In genomic region chr20:50191065-50191565, GRCh38 we compare ENCODE assay signal across 8 cellular contexts. TPM values are rescaled to one million over a fixed set of nuclear protein-coding genes. Genes with fewer than 3 reads are reported as not detected.
DNase-seq lines count a peak whose midpoint lies in the region; ATAC-seq and FAIRE-seq lines count a peak whose summit lies in the region.

No MANE protein-coding gene starts in this region.

- ATAC-seq in HG03354 (IDR thresholded peaks at IDR 0.05; ENCODE audit: poor library complexity, severe bottlenecking, unreplicated experiment), result peak; percentile 26

- DNase-seq in NCI-H1092 treated with DMSO at 0.1 percent for 48 hours (lab: John Stamatoyannopoulos, UW), result peak; percentile 28
- DNase-seq in NCI-H1092 (lab: John Stamatoyannopoulos, UW), result no peak
- peak; percentile 69 for DNase-seq in SW480 (ENCODE audit: low spot score)
- DNase-seq in activated naive CD8-positive, alpha-beta T cell treated with anti-CD3 and anti-CD28 coated beads, Interleukin-2, amount 50 U/mL, for 16 hours (ENCODE audit: low read depth, low spot score), result peak; percentile 30
- DNase-seq in hepatic stellate cell (ENCODE audit: low spot score), result peak; percentile 47
- peak; percentile 66 for DNase-seq in small intestine
- DNase-seq in NCI-H1930 (lab: John Stamatoyannopoulos, UW), result no peak

- H3K27me3 ChIP-seq in small intestine (ENCODE audit: control insufficient read depth in 2 of 2, insufficient read depth in 2 of 2, low read length in 2 of 2), result no peaks in the 10 kb centered on the region

- H3K9me3 ChIP-seq in small intestine (ENCODE audit: control insufficient read depth, low read depth), result no peaks in the 10 kb centered on the region

- WGBS in small intestine, 3 donors, result 0 to 1% (median 0%) methylated on average over 5 to 73 of the region's 73 CpGs

- FAIRE-seq in small intestine (lab: Jason Lieb, UNC), result no peak

- H3K36me3 ChIP-seq in small intestine (ENCODE audit: control insufficient read depth in 2 of 2, insufficient read depth in 2 of 2, low read length in 2 of 2), result no peaks in the 10 kb centered on the region

- H3K4me1 ChIP-seq in small intestine (ENCODE audit: control insufficient read depth in 2 of 2, insufficient read depth in 1 of 2, low read depth in 1 of 2, low read length in 1 of 2), result peaks cover 3 to 4% of the 10 kb centered on the region in 2 donors

- H3K4me3 ChIP-seq in small intestine (ENCODE audit: low read depth in 1 of 2, low read length in 2 of 2), result peak overlapping the region; percentile 92

- peak overlapping the region; percentile 99 to 100 for H3K27ac ChIP-seq in small intestine (ENCODE audit: low read depth in 1 of 2, low read length in 1 of 2)

RNA-seq across cellular contexts. Expression of gene CEBPB, which starts 0.5 kb away (rescaled TPM):
- polyA plus RNA-seq in small intestine, result 10 to 100 TPM in 2 of 3 donors, 1 to 10 TPM in 1; 7.6 to 21.1 (median 19.7) TPM

RNA-seq across cellular contexts. Expression of gene PEDS1, which starts 37.6 kb away (rescaled TPM):
- polyA plus RNA-seq in small intestine, result 10 to 100 TPM; 16.8 to 33.5 (median 20.8) TPM

Comparison
In these comparisons a context has a peak if more than half of its experiments do, and no peak if none do; other contexts are left out.
1. DNase-seq: peak in NCI-H1092 treated with DMSO at 0.1 percent for 48 hours (single experiment), SW480 (single experiment), activated naive CD8-positive, alpha-beta T cell treated with anti-CD3 and anti-CD28 coated beads, Interleukin-2, amount 50 U/mL, for 16 hours (single experiment), hepatic stellate cell (single experiment) and small intestine (single experiment); none in NCI-H1092 (single experiment) and NCI-H1930 (0 of 2).